8 cellular contexts compared by ENCODE assay signal in the genomic region with DNA sequence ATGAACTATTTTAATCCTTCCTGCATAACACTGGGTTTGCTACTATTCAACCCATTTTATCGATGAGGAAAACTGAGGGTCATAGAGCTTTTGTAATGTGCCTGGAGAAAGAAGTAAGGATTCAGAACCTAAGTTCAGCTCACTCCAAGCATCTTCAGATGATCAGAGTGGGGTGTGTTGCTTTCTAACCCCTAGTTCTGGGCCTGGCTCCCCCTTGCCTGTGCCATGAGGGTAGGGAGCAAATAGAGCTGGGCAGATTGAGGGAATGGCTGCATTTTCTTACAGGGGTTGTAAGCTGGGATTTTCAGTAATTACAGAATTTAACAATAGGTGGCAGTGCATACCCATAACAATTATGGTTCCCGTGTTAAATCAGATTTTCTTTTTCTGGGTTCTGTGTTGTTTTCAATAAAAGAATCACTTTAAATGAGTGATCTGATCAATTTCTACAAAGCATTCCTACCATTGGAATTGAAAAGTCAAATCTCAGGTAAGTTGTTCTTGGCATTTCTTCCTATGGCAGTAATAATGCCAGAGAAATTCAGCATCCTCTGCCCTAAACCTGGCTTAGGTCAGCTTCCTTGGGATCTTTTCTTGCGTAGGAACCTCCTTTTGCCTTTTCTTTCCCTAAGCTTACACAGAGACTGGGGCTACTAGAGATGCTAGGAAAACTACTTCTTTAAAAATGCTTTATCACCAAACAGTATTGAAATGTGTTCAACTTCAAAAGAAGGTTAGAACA.
DNase-seq lines count a peak whose midpoint lies in the region; ATAC-seq and TF ChIP-seq lines count a peak whose summit lies in the region.

No MANE protein-coding gene starts in this region.

- no peaks in the 10 kb centered on the region for H3K9me3 Mint-ChIP-seq in stimulated activated memory B cell treated with anti-CD40 and anti-IgM and Interleukin-4, amounts not matched to agents 10 μg/mL and 1 μg/mL and 100 μg/mL, for 72 hours

- peaks cover 8% of the 10 kb centered on the region for H3K27me3 Mint-ChIP-seq in stimulated activated memory B cell treated with anti-CD40 and anti-IgM and Interleukin-4, amounts not matched to agents 10 μg/mL and 1 μg/mL and 100 μg/mL, for 72 hours

- H3K4me1 ChIP-seq in HEK293 (ENCODE audit: control insufficient read depth, insufficient read depth, low read length) = peaks cover 11% of the 10 kb centered on the region

- CTCF ChIA-PET in HEK293 (lab: Yijun Ruan, JAX) = interaction anchor here (0.6 to 7.7 kb wide), 25 partner anchors 11 to 459 kb away, joined by 3 to 108 read pairs (median 4); a partner anchor contains a TSS

- H3K27ac Mint-ChIP-seq in stimulated activated memory B cell treated with anti-CD40 and anti-IgM and Interleukin-4, amounts not matched to agents 10 μg/mL and 1 μg/mL and 100 μg/mL, for 72 hours = no peak overlapping the region

- H3K36me3 ChIP-seq in HEK293 (ENCODE audit: control insufficient read depth in 2 of 2, insufficient read depth in 1 of 2, low read length in 2 of 2) = peaks cover 0 to 10% of the 10 kb centered on the region in 2 experiments; a peak in 1 of 3 replicates

- peak; percentile 31 to 65 (median 41) for DNase-seq in NCI-H1417 (lab: John Stamatoyannopoulos, UW)
- DNase-seq in NCI-H1417 treated with DMSO at 0.1 percent for 48 hours (lab: John Stamatoyannopoulos, UW) = no peak
- peak; percentile 17 for DNase-seq in NCI-H82 treated with DMSO at 0.1 percent for 48 hours (lab: John Stamatoyannopoulos, UW; ENCODE audit: unreplicated experiment)
- DNase-seq in choroid plexus epithelial cell (ENCODE audit: low read depth) = peak; percentile 76
- DNase-seq in midbrain (lab: John Stamatoyannopoulos, UW) = peak; percentile 60
- no peak for DNase-seq in activated T-cell treated with anti-CD3 and anti-CD28 coated beads for 4 hours

- H3K36me3 Mint-ChIP-seq in stimulated activated memory B cell treated with anti-CD40 and anti-IgM and Interleukin-4, amounts not matched to agents 10 μg/mL and 1 μg/mL and 100 μg/mL, for 72 hours = no peaks in the 10 kb centered on the region

- no peak overlapping the region for H3K4me3 ChIP-seq in HEK293 (ENCODE audit: low read depth, low read length)
- no peak overlapping the region for H3K4me3 ChIP-seq in choroid plexus epithelial cell (ENCODE audit: low read depth, low read length)

- TF ChIP-seq CTCF in HEK293 (tag by site-specific recombination; IDR thresholded peaks at IDR 0.05) = no peak
- peak; percentile 61 for TF ChIP-seq CTCF in choroid plexus epithelial cell (conservative IDR thresholded peaks at IDR 0.05; ENCODE audit: low read depth, low read length)

- no peaks in the 10 kb centered on the region for H3K4me1 Mint-ChIP-seq in stimulated activated memory B cell treated with anti-CD40 and anti-IgM and Interleukin-4, amounts not matched to agents 10 μg/mL and 1 μg/mL and 100 μg/mL, for 72 hours

- H3K27ac ChIP-seq in HEK293 (ENCODE audit: extremely low read depth, low read depth, low read length) = no peak overlapping the region; the same call in 1 of the 2 replicates

- POLR2A ChIA-PET in HEK293 (lab: Yijun Ruan, JAX) = no interaction called here

- H3K9me3 ChIP-seq in HEK293 (ENCODE audit: control insufficient read depth, insufficient read depth, low read depth, low read length) = no peaks in the 10 kb centered on the region

- no peak for ATAC-seq in stimulated activated memory B cell treated with anti-CD40 and anti-IgM and Interleukin-4, amounts not matched to agents 10 μg/mL and 1 μg/mL and 100 μg/mL, for 72 hours

- no peak overlapping the region for H3K4me3 Mint-ChIP-seq in stimulated activated memory B cell treated with anti-CD40 and anti-IgM and Interleukin-4, amounts not matched to agents 10 μg/mL and 1 μg/mL and 100 μg/mL, for 72 hours

TF ChIP-seq in HEK293, 187 proteins besides CTCF, POLR2A, EP300 and RAD21:
- TF ChIP-seq YY2 (tag by site-specific recombination; IDR thresholded peaks at IDR 0.05) (no peak), ZNF341 (tag by site-specific recombination; IDR thresholded peaks at IDR 0.05; ENCODE audit: low read depth) (peak; percentile 56), ZNF10 (tag by site-specific recombination; IDR thresholded peaks at IDR 0.05) (no peak), ZSCAN30 (tag by site-specific recombination; IDR thresholded peaks at IDR 0.05) (peak; percentile 45; the same call in 1 of the 2 replicates), ZNF155 (tag by site-specific recombination; IDR thresholded peaks at IDR 0.05) (no peak), ZNF555 (tag by site-specific recombination; conservative IDR thresholded peaks at IDR 0.05) (no peak), MZF1 (tag by site-specific recombination; IDR thresholded peaks at IDR 0.05; ENCODE audit: borderline replicate concordance) (peak; percentile 53; the same call in 1 of the 2 replicates), ZNF654 (tag by site-specific recombination; IDR thresholded peaks at IDR 0.05; ENCODE audit: low read depth) (peak; percentile 54), ZNF664 (tag by site-specific recombination; IDR thresholded peaks at IDR 0.05) (0 out of 2 replicates have a peak, but pooled peaks have one; percentile 9), YY1 (tag by site-specific recombination; IDR thresholded peaks at IDR 0.05) (no peak)
- TF ChIP-seq, protein P1, sequence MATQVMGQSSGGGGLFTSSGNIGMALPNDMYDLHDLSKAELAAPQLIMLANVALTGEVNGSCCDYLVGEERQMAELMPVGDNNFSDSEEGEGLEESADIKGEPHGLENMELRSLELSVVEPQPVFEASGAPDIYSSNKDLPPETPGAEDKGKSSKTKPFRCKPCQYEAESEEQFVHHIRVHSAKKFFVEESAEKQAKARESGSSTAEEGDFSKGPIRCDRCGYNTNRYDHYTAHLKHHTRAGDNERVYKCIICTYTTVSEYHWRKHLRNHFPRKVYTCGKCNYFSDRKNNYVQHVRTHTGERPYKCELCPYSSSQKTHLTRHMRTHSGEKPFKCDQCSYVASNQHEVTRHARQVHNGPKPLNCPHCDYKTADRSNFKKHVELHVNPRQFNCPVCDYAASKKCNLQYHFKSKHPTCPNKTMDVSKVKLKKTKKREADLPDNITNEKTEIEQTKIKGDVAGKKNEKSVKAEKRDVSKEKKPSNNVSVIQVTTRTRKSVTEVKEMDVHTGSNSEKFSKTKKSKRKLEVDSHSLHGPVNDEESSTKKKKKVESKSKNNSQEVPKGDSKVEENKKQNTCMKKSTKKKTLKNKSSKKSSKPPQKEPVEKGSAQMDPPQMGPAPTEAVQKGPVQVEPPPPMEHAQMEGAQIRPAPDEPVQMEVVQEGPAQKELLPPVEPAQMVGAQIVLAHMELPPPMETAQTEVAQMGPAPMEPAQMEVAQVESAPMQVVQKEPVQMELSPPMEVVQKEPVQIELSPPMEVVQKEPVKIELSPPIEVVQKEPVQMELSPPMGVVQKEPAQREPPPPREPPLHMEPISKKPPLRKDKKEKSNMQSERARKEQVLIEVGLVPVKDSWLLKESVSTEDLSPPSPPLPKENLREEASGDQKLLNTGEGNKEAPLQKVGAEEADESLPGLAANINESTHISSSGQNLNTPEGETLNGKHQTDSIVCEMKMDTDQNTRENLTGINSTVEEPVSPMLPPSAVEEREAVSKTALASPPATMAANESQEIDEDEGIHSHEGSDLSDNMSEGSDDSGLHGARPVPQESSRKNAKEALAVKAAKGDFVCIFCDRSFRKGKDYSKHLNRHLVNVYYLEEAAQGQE (tag by site-specific recombination; IDR thresholded peaks at IDR 0.05) = no peak
- TF ChIP-seq, protein P2, sequence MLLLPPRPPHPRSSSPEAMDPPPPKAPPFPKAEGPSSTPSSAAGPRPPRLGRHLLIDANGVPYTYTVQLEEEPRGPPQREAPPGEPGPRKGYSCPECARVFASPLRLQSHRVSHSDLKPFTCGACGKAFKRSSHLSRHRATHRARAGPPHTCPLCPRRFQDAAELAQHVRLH (tag by site-specific recombination; IDR thresholded peaks at IDR 0.05) = peak; percentile 70; the same call in 1 of the 2 replicates

Comparison
In these comparisons a context has a peak if more than half of its experiments do, and no peak if none do; other contexts are left out.
1. DNase-seq: peak in NCI-H1417 (3 of 3), NCI-H82 treated with DMSO at 0.1 percent for 48 hours (single experiment), choroid plexus epithelial cell (single experiment) and midbrain (single experiment); none in NCI-H1417 treated with DMSO at 0.1 percent for 48 hours (single experiment) and activated T-cell treated with anti-CD3 and anti-CD28 coated beads for 4 hours (single experiment).